In the genomic region with DNA sequence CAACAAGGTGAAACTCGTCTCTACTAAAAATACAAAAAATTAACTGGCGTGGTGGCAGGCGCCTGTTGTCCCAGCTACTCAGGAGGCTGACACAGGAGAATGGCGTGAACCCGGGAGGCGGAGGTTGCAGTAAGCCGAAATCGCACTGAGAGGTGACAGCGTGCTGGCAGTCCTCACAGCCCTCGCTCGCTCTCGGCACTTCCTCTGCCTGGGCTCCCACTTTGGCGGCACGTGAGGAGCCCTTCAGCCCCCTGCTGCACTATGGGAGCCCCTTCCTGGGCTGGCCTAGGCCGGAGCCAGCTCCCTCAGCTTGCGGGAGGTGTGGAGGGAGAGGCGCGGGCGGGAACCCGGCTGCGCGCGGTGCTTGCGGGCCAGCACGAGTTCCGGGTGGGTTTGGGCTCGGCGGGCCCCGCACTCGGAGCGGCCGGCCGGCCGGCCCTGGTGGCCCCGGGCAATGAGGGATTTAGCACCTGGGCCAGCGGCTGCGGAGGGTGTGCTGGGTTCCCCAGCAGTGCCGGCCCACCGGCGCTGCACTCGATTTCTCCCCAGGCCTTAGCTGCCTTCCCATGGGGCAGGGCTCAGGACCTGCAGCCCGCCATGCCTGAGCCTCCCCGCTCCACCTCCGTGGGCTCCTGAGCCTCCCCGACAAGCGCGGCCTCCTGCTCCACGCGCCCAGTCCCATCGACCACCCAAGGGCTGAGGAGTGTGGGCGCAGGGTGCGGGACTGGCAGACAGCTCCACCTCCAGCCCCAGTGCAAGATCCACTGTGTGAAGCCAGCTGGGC, we compare ENCODE assay signal across 4 cellular contexts. TPM values are rescaled to one million over a fixed set of nuclear protein-coding genes. Genes with fewer than 3 reads are reported as not detected.
"Had no signal": no experiment of that assay in that cellular context is flagged by ENCODE, and none has a peak within 500 bp of the region (broad histone marks: within the 10 kb centered on the region; RNA-seq: fewer than 3 reads in every experiment).

No MANE protein-coding gene starts in this region.

RNA-seq across cellular contexts. Expression of a gene that starts 8.4 kb away (rescaled TPM):
- total RNA-seq: stomach, thoracic aorta, upper lobe of right lung, vagina had no signal
